19 cellular contexts compared by ENCODE assay signal in the genomic region with DNA sequence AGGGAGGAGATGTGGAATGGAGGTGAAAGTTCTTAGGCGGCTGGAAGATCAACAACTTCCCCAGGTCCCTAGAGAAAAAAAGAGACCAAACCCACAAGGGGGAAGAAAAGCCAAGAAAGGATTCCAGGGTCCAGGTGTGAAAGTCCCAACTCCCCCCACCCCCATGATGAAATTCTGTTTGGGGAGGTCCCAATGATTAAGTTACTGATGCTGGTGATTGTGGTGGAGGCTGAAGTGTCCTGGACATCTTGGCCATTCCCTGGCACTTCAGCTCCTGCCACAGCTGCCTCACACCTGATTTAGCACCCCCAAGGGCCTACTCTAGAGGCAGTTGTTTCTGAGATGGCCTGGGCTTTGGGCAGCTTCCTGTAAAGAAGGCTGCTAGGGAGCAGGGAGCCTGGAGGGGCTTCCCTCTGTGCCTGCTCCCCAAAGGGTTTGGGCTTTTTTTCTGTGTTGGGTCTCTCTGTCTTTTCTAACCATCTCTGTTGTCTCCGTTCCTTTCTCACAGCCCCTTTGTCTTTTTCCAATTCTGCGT. TPM values are rescaled to one million over a fixed set of nuclear protein-coding genes. Genes with fewer than 3 reads are reported as not detected.
DNase-seq lines count a peak whose midpoint lies in the region; ATAC-seq and TF ChIP-seq lines count a peak whose summit lies in the region.
"Had no signal": no experiment of that assay in that cellular context is flagged by ENCODE, and none has a peak within 500 bp of the region (broad histone marks: within the 10 kb centered on the region; RNA-seq: fewer than 3 reads in every experiment).

No MANE protein-coding gene starts in this region.

- CTCF ChIA-PET in GM10248 (lab: Yijun Ruan, JAX): no interaction called here

- ATAC-seq in HG02610 (IDR thresholded peaks at IDR 0.05; ENCODE audit: unreplicated experiment) (no peak), GM21423 (IDR thresholded peaks at IDR 0.05; ENCODE audit: unreplicated experiment) (no peak), HG03457 (IDR thresholded peaks at IDR 0.05; ENCODE audit: unreplicated experiment) (no peak)

- no peaks in the 10 kb centered on the region for H3K36me3 Mint-ChIP-seq in progenitor cell of endocrine pancreas (ENCODE audit: insufficient read depth)

- no peak for TF ChIP-seq EP300 in esophagus muscularis mucosa (IDR thresholded peaks at IDR 0.05)

- POLR2A ChIA-PET in GM10248 (lab: Yijun Ruan, JAX): no interaction called here

- WGBS in esophagus muscularis mucosa: 69% methylated on average over 3 of the region's 3 CpGs

- no peaks in the 10 kb centered on the region for H3K9me3 ChIP-seq in esophagus muscularis mucosa
- H3K9me3 ChIP-seq: BLaER1 had no signal

- no peak for TF ChIP-seq POLR2A in esophagus muscularis mucosa (IDR thresholded peaks at IDR 0.05; ENCODE audit: low read depth)

- no peaks in the 10 kb centered on the region for H3K36me3 ChIP-seq in esophagus muscularis mucosa
- H3K36me3 ChIP-seq: BLaER1 had no signal

- H3K27ac Mint-ChIP-seq in progenitor cell of endocrine pancreas: peak overlapping the region; percentile 27
- H3K27ac Mint-ChIP-seq: activated CD4-positive, alpha-beta T cell treated with anti-CD3 and anti-CD28 coated beads, Interleukin-2, amount 10 ng/mL, durations not matched to agents 7 days and 5 days; HFFc6; T-helper 2 cell treated with Interferon-gamma antibody and Interleukin-4, amounts not matched to agents 5 μg/mL and 100 μg/mL, for 36 hours had no signal

- TF ChIP-seq CTCF in AG10803 (conservative IDR thresholded peaks at IDR 0.05; ENCODE audit: low read length) (no peak), esophagus muscularis mucosa (IDR thresholded peaks at IDR 0.05) (no peak), progenitor cell of endocrine pancreas (IDR thresholded peaks at IDR 0.05; ENCODE audit: unreplicated experiment) (no peak), GM10248 (IDR thresholded peaks at IDR 0.05; ENCODE audit: control extremely low read depth, extremely low read depth, low read depth, missing control alignments) (no peak)

- peak overlapping the region; percentile 68 for H3K4me3 Mint-ChIP-seq in progenitor cell of endocrine pancreas (ENCODE audit: low read depth)
- H3K4me3 Mint-ChIP-seq: activated CD4-positive, alpha-beta T cell treated with anti-CD3 and anti-CD28 coated beads, Interleukin-2, amount 10 ng/mL, durations not matched to agents 7 days and 5 days; activated T-cell treated with anti-CD3 and anti-CD28 coated beads, Interleukin-2, amount 50 U/mL, for 4 hours; HFFc6; T-helper 2 cell treated with Interferon-gamma antibody and Interleukin-4, amounts not matched to agents 5 μg/mL and 100 μg/mL, for 36 hours had no signal

- peaks cover 37% of the 10 kb centered on the region for H3K4me1 Mint-ChIP-seq in progenitor cell of endocrine pancreas (ENCODE audit: low read depth)

- H3K4me3 ChIP-seq in AG10803 (ENCODE audit: low read length) (peak overlapping the region; percentile 60), esophagus muscularis mucosa (peak overlapping the region; percentile 59 to 76 (median 65))
- H3K4me3 ChIP-seq: BLaER1 had no signal

- H3K27me3 ChIP-seq in esophagus muscularis mucosa: no peaks in the 10 kb centered on the region

- no peaks in the 10 kb centered on the region for H3K9me3 Mint-ChIP-seq in progenitor cell of endocrine pancreas (ENCODE audit: low read depth)
- H3K9me3 Mint-ChIP-seq: activated CD4-positive, alpha-beta T cell treated with anti-CD3 and anti-CD28 coated beads, Interleukin-2, amount 10 ng/mL, durations not matched to agents 7 days and 5 days; activated T-cell treated with anti-CD3 and anti-CD28 coated beads, Interleukin-2, amount 50 U/mL, for 4 hours; HFFc6; T-helper 2 cell treated with Interferon-gamma antibody and Interleukin-4, amounts not matched to agents 5 μg/mL and 100 μg/mL, for 36 hours had no signal

- peaks cover 64 to 100% (median 98%) of the 10 kb centered on the region in 4 donors for H3K4me1 ChIP-seq in esophagus muscularis mucosa
- H3K4me1 ChIP-seq: BLaER1 had no signal

- intact Hi-C loops in esophagus muscularis mucosa (cut with DNase I): no loop called here

- no peak for DNase-seq in AG10803 (ENCODE audit: low read depth)
- DNase-seq in LHCN-M2 (ENCODE audit: low read depth): peak; percentile 57
- no peak for DNase-seq in esophagus muscularis mucosa (ENCODE audit: extremely low spot score)
- no peak for DNase-seq in progenitor cell of endocrine pancreas (ENCODE audit: low spot score, unreplicated experiment)
- DNase-seq in GM10248 (ENCODE audit: extremely low spot score): no peak
- DNase-seq: activated CD4-positive, alpha-beta T cell treated with anti-CD3 and anti-CD28 coated beads, Interleukin-2, amount 10 ng/mL, durations not matched to agents 7 days and 5 days; activated T-cell treated with anti-CD3 and anti-CD28 coated beads, Interleukin-2, amount 50 U/mL, for 4 hours; amygdala; HFFc6; mesendoderm; NCI-H82; occipital lobe had no signal

- H3K27me3 Mint-ChIP-seq in progenitor cell of endocrine pancreas: peaks cover 34% of the 10 kb centered on the region

- peak overlapping the region; percentile 91 to 97 (median 96) for H3K27ac ChIP-seq in esophagus muscularis mucosa (replicated peaks in 1 of 4)
- H3K27ac ChIP-seq: BLaER1, RWPE1 had no signal

RNA-seq across cellular contexts. Expression of a gene that starts 13.1 kb away (rescaled TPM):
- total RNA-seq in LHCN-M2 (2014; rRNA removed) (5.2 and 5.5 TPM in 2 replicates), esophagus muscularis mucosa (1 to 10 TPM; 3.5 to 8.3 (median 5.0) TPM), progenitor cell of endocrine pancreas (3.4 and 6.0 TPM in 2 replicates)
- polyA plus RNA-seq in LHCN-M2 (2012): 4.3 TPM
- total RNA-seq: HFFc6, occipital lobe, temporal lobe had no signal

RNA-seq across cellular contexts. Expression of a gene that starts 20.2 kb away (rescaled TPM):
- total RNA-seq in LHCN-M2 (2014; rRNA removed): 59.3 and 65.3 TPM in 2 replicates
- 30.4 TPM for polyA plus RNA-seq in LHCN-M2 (2012)
- total RNA-seq in esophagus muscularis mucosa: 10 to 100 TPM; 36.3 to 86.4 (median 63.4) TPM
- 15.2 and 19.8 TPM in 2 replicates for total RNA-seq in progenitor cell of endocrine pancreas
- total RNA-seq: HFFc6, temporal lobe had no signal

RNA-seq across cellular contexts. Expression of a gene that starts 24.9 kb away (rescaled TPM):
- 9.0 and 12.1 TPM in 2 replicates for total RNA-seq in LHCN-M2 (2014; rRNA removed)
- polyA plus RNA-seq in LHCN-M2 (2012): 6.4 TPM
- 10 to 100 TPM; 10.8 to 34.9 (median 28.7) TPM for total RNA-seq in esophagus muscularis mucosa
- total RNA-seq in progenitor cell of endocrine pancreas: 19.4 and 32.1 TPM in 2 replicates
- total RNA-seq: HFFc6, occipital lobe, temporal lobe had no signal

RNA-seq across cellular contexts. Expression of a gene that starts 28.5 kb away (rescaled TPM):
- 0.90 and 1.8 TPM in 2 replicates for total RNA-seq in LHCN-M2 (2014; rRNA removed)
- 3.5 TPM for polyA plus RNA-seq in LHCN-M2 (2012)
- total RNA-seq in esophagus muscularis mucosa: under 1 TPM; 0.17 to 0.83 (median 0.36) TPM
- 2.1 and 5.6 TPM in 2 replicates for total RNA-seq in progenitor cell of endocrine pancreas
- total RNA-seq: activated CD4-positive, alpha-beta T cell treated with anti-CD3 and anti-CD28 coated beads, Interleukin-2, amount 10 ng/mL, durations not matched to agents 7 days and 5 days; HFFc6; occipital lobe; temporal lobe had no signal

RNA-seq across cellular contexts. Expression of a gene that starts 34.3 kb away (rescaled TPM):
- not detected in 2 replicates for total RNA-seq in LHCN-M2 (2014; rRNA removed)
- polyA plus RNA-seq in LHCN-M2 (2012): not detected
- total RNA-seq in esophagus muscularis mucosa: not detected
- 0.96 and 2.2 TPM in 2 replicates for total RNA-seq in progenitor cell of endocrine pancreas
- total RNA-seq: activated CD4-positive, alpha-beta T cell treated with anti-CD3 and anti-CD28 coated beads, Interleukin-2, amount 10 ng/mL, durations not matched to agents 7 days and 5 days; activated T-cell treated with anti-CD3 and anti-CD28 coated beads, Interleukin-2, amount 50 U/mL, for 4 hours; HFFc6; occipital lobe; temporal lobe had no signal
